In genomic region chr20:32059189-32059588, GRCh38 we compare ENCODE assay signal across 1 cellular context.
TF ChIP-seq lines count a peak whose summit lies in the region.

No MANE protein-coding gene starts in this region.

TF ChIP-seq in HEK293, 187 proteins besides CTCF, POLR2A, EP300 and RAD21:
- TF ChIP-seq, protein P1, sequence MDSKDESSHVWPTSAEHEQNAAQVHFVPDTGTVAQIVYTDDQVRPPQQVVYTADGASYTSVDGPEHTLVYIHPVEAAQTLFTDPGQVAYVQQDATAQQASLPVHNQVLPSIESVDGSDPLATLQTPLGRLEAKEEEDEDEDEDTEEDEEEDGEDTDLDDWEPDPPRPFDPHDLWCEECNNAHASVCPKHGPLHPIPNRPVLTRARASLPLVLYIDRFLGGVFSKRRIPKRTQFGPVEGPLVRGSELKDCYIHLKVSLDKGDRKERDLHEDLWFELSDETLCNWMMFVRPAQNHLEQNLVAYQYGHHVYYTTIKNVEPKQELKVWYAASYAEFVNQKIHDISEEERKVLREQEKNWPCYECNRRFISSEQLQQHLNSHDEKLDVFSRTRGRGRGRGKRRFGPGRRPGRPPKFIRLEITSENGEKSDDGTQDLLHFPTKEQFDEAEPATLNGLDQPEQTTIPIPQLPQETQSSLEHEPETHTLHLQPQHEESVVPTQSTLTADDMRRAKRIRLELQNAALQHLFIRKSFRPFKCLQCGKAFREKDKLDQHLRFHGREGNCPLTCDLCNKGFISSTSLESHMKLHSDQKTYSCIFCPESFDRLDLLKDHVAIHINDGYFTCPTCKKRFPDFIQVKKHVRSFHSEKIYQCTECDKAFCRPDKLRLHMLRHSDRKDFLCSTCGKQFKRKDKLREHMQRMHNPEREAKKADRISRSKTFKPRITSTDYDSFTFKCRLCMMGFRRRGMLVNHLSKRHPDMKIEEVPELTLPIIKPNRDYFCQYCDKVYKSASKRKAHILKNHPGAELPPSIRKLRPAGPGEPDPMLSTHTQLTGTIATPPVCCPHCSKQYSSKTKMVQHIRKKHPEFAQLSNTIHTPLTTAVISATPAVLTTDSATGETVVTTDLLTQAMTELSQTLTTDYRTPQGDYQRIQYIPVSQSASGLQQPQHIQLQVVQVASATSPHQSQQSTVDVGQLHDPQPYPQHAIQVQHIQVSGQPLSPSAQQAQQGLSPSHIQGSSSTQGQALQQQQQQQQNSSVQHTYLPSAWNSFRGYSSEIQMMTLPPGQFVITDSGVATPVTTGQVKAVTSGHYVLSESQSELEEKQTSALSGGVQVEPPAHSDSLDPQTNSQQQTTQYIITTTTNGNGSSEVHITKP (tag by site-specific recombination; IDR thresholded peaks at IDR 0.05), result no peak
- TF ChIP-seq ZNF366 (tag by site-specific recombination; conservative IDR thresholded peaks at IDR 0.05) (peak; percentile 86), ZNF324 (tag by site-specific recombination; IDR thresholded peaks at IDR 0.05) (no peak)
